In genomic region chr1:8464377-8464776, GRCh38 we compare ENCODE assay signal across 14 cellular contexts.
A peak's percentile ranks its signal among the peaks of the same experiment; 100 is the strongest.
DNase-seq lines count a peak whose midpoint lies in the region; ATAC-seq, FAIRE-seq and TF ChIP-seq lines count a peak whose summit lies in the region.
"Had no signal": no experiment of that assay in that cellular context is flagged by ENCODE, and none has a peak within 500 bp of the region (broad histone marks: within the 10 kb centered on the region; RNA-seq: fewer than 3 reads in every experiment).

No MANE protein-coding gene starts in this region.

- POLR2A ChIA-PET in GM10248 (lab: Yijun Ruan, JAX), result no interaction called here

- H3K27me3 ChIP-seq in right cardiac atrium (ENCODE audit: control insufficient read depth, insufficient read depth) (no peaks in the 10 kb centered on the region), pancreas (no peaks in the 10 kb centered on the region)
- H3K27me3 ChIP-seq: SJCRH30 had no signal

- ATAC-seq in stimulated activated naive CD8-positive, alpha-beta T cell treated with anti-CD3 and anti-CD28 coated beads, Interleukin-15, Interleukin-2, amounts not matched to agents 100 U/mL and 50 U/mL, for 24 hours, result no peak
- ATAC-seq in right cardiac atrium (peak in 1 of 2 donors; percentile 26), pancreas (no peak), GM19397 (IDR thresholded peaks at IDR 0.05; ENCODE audit: unreplicated experiment) (no peak)

- H3K27ac ChIP-seq in right cardiac atrium (ENCODE audit: low read length), result peak overlapping the region; percentile 42
- peak overlapping the region in 3 of 4 donors; percentile 18 to 70 (median 47) for H3K27ac ChIP-seq in pancreas
- H3K27ac ChIP-seq: KMS-11 had no signal

- H3K9me3 ChIP-seq in right cardiac atrium (ENCODE audit: control insufficient read depth, low read length), result no peaks in the 10 kb centered on the region
- no peaks in the 10 kb centered on the region for H3K9me3 ChIP-seq in pancreas
- H3K9me3 ChIP-seq: SJCRH30 had no signal

- no peak overlapping the region for H3K4me3 ChIP-seq in right cardiac atrium (ENCODE audit: low read length)
- no peak overlapping the region for H3K4me3 ChIP-seq in pancreas

- peaks cover 36% of the 10 kb centered on the region for H3K36me3 Mint-ChIP-seq in stimulated activated naive CD8-positive, alpha-beta T cell treated with anti-CD3 and anti-CD28 coated beads, Interleukin-15, Interleukin-2, amounts not matched to agents 100 ng/mL and 50 ng/mL, for 24 hours (ENCODE audit: low read depth)

- no peak for TF ChIP-seq CTCF in pancreas (IDR thresholded peaks at IDR 0.05)
- TF ChIP-seq CTCF in GM20000 (IDR thresholded peaks at IDR 0.05; ENCODE audit: extremely low read depth, missing control alignments), result no peak
- no peak for TF ChIP-seq CTCF in GM10248 (IDR thresholded peaks at IDR 0.05; ENCODE audit: control extremely low read depth, extremely low read depth, low read depth, missing control alignments)

- no peak overlapping the region for H3K4me3 Mint-ChIP-seq in stimulated activated naive CD8-positive, alpha-beta T cell treated with anti-CD3 and anti-CD28 coated beads, Interleukin-15, Interleukin-2, amounts not matched to agents 100 ng/mL and 50 ng/mL, for 24 hours
- H3K4me3 Mint-ChIP-seq: activated CD4-positive, alpha-beta memory T cell treated with anti-CD3 and anti-CD28 coated beads, Interleukin-2, amount 10 ng/mL, durations not matched to agents 7 days and 5 days had no signal

- peak overlapping the region; percentile 34 for H3K27ac Mint-ChIP-seq in stimulated activated naive CD8-positive, alpha-beta T cell treated with anti-CD3 and anti-CD28 coated beads, Interleukin-15, Interleukin-2, amounts not matched to agents 100 ng/mL and 50 ng/mL, for 24 hours
- H3K27ac Mint-ChIP-seq: activated CD4-positive, alpha-beta memory T cell treated with anti-CD3 and anti-CD28 coated beads, Interleukin-2, amount 10 ng/mL, durations not matched to agents 7 days and 5 days had no signal

- H3K36me3 ChIP-seq in pancreas, result no peaks in the 10 kb centered on the region
- H3K36me3 ChIP-seq: SJCRH30 had no signal

- intact Hi-C loops in right cardiac atrium (cut with DNase I) (no loop called here), pancreas (cut with DNase I) (no loop called here)

- peaks cover 41% of the 10 kb centered on the region for H3K4me1 Mint-ChIP-seq in stimulated activated naive CD8-positive, alpha-beta T cell treated with anti-CD3 and anti-CD28 coated beads, Interleukin-15, Interleukin-2, amounts not matched to agents 100 ng/mL and 50 ng/mL, for 24 hours (ENCODE audit: low read depth)
- H3K4me1 Mint-ChIP-seq: activated CD4-positive, alpha-beta memory T cell treated with anti-CD3 and anti-CD28 coated beads, Interleukin-2, amount 10 ng/mL, durations not matched to agents 7 days and 5 days had no signal

- CTCF ChIA-PET in GM10248 (lab: Yijun Ruan, JAX), result interaction anchor here (0.9 to 1.2 kb wide), 2 partner anchors 9 to 11 kb away, joined by 3 read pairs; no protein-coding TSS in a partner anchor

- H3K4me1 ChIP-seq in right cardiac atrium (ENCODE audit: control insufficient read depth, insufficient read depth, low read length) (peaks cover 17% of the 10 kb centered on the region), pancreas (peaks cover 18 to 43% (median 30%) of the 10 kb centered on the region in 3 donors)

- no peaks in the 10 kb centered on the region for H3K9me3 Mint-ChIP-seq in stimulated activated naive CD8-positive, alpha-beta T cell treated with anti-CD3 and anti-CD28 coated beads, Interleukin-15, Interleukin-2, amounts not matched to agents 100 ng/mL and 50 ng/mL, for 24 hours
- H3K9me3 Mint-ChIP-seq: activated CD4-positive, alpha-beta memory T cell treated with anti-CD3 and anti-CD28 coated beads, Interleukin-2, amount 10 ng/mL, durations not matched to agents 7 days and 5 days had no signal

- WGBS in right cardiac atrium, result 66% methylated on average over 4 of the region's 4 CpGs
- 85 to 90% methylated on average over 4 of the region's 4 CpGs for WGBS in pancreas, 2 donors

- DNase-seq in stimulated activated naive CD8-positive, alpha-beta T cell treated with anti-CD3 and anti-CD28 coated beads, Interleukin-15, Interleukin-2, amounts not matched to agents 100 U/mL and 50 U/mL, for 24 hours, result no peak
- no peak for DNase-seq in right cardiac atrium
- no peak for DNase-seq in pancreas
- DNase-seq in NCI-H146 (lab: John Stamatoyannopoulos, UW), result no peak
- no peak for DNase-seq in GM20000 (ENCODE audit: low spot score)
- DNase-seq in GM10248 (ENCODE audit: extremely low spot score), result no peak
- DNase-seq: activated CD4-positive, alpha-beta memory T cell treated with anti-CD3 and anti-CD28 coated beads, Interleukin-2, amount 10 ng/mL, durations not matched to agents 7 days and 5 days; NCI-H510A; stimulated activated CD4-positive, alpha-beta T cell treated with anti-CD3 and anti-CD28 coated beads, Interleukin-4, amount 100 ng/mL, for 1 hour had no signal

- no peak for FAIRE-seq in pancreas (lab: Jason Lieb, UNC)
- FAIRE-seq: astrocyte had no signal

- H3K27me3 Mint-ChIP-seq in stimulated activated naive CD8-positive, alpha-beta T cell treated with anti-CD3 and anti-CD28 coated beads, Interleukin-15, Interleukin-2, amounts not matched to agents 100 ng/mL and 50 ng/mL, for 24 hours, result no peaks in the 10 kb centered on the region
- H3K27me3 Mint-ChIP-seq: activated CD4-positive, alpha-beta memory T cell treated with anti-CD3 and anti-CD28 coated beads, Interleukin-2, amount 10 ng/mL, durations not matched to agents 7 days and 5 days had no signal
